In genomic region chr3:46724360-46724890, GRCh38 we compare ENCODE assay signal across 23 cellular contexts. TPM values are rescaled to one million over a fixed set of nuclear protein-coding genes. Genes with fewer than 3 reads are reported as not detected.
"Had no signal": no experiment of that assay in that cellular context is flagged by ENCODE, and none has a peak within 500 bp of the region (broad histone marks: within the 10 kb centered on the region; RNA-seq: fewer than 3 reads in every experiment).

No MANE protein-coding gene starts in this region.

- ATAC-seq: K562, T-cell had no signal

- H2AFZ ChIP-seq: PC-9 had no signal

- H3K27me3 ChIP-seq: breast epithelium had no signal

- H3K36me3 Mint-ChIP-seq: activated naive CD4-positive, alpha-beta T cell treated with anti-CD3 and anti-CD28 coated beads, Interleukin-2, amount 50 U/mL, for 24 hours; T-cell had no signal

- H3K27ac Mint-ChIP-seq: activated B cell treated with CpG ODN at 0.5 μM for 24 hours; activated naive CD4-positive, alpha-beta T cell treated with anti-CD3 and anti-CD28 coated beads, Interleukin-2, amount 50 U/mL, for 24 hours; T-cell had no signal

- H3K27ac ChIP-seq: breast epithelium, coronary artery, PC-9, SK-N-MC had no signal

- H3K9me3 ChIP-seq: breast epithelium had no signal

- H3K4me1 ChIP-seq: breast epithelium had no signal

- H3K4me3 Mint-ChIP-seq: activated B cell treated with CpG ODN at 0.5 μM for 24 hours; activated naive CD4-positive, alpha-beta T cell treated with anti-CD3 and anti-CD28 coated beads, Interleukin-2, amount 50 U/mL, for 24 hours; T-cell had no signal

- H3K36me3 ChIP-seq: breast epithelium had no signal

- DNase-seq: activated B cell treated with CpG ODN at 0.5 μM for 24 hours; activated CD4-positive, alpha-beta T cell treated with anti-CD3 and anti-CD28 coated beads for 4 hours; activated CD4-positive, alpha-beta T cell treated with anti-CD3 and anti-CD28 coated beads, Interleukin-2, amount 50 U/mL, for 4 hours; activated effector memory CD4-positive, alpha-beta T cell treated with Interleukin-2 at 50 U/mL for 16 hours; activated naive CD4-positive, alpha-beta T cell; caudate nucleus; Karpas-422; MM.1S; NCI-H1105; NCI-H1436; NCI-H1694 treated with DMSO at 0.1 percent for 48 hours; NCI-H2029 treated with DMSO at 0.1 percent for 48 hours; NCI-H524; PC-9; T1000 had no signal

- H3K4me3 ChIP-seq: breast epithelium, coronary artery, K562, PC-9, SK-N-MC had no signal

- H3K9me3 Mint-ChIP-seq: activated B cell treated with CpG ODN at 0.5 μM for 24 hours; activated naive CD4-positive, alpha-beta T cell treated with anti-CD3 and anti-CD28 coated beads, Interleukin-2, amount 50 U/mL, for 24 hours; T-cell had no signal

- H3K4me1 Mint-ChIP-seq: activated B cell treated with CpG ODN at 0.5 μM for 24 hours; activated naive CD4-positive, alpha-beta T cell treated with anti-CD3 and anti-CD28 coated beads, Interleukin-2, amount 50 U/mL, for 24 hours; T-cell had no signal

- H3K4me2 ChIP-seq: PC-9 had no signal

RNA-seq across cellular contexts. Expression of gene PRSS50, which starts 6.8 kb away (rescaled TPM):
- total RNA-seq: activated B cell treated with CpG ODN at 0.5 μM for 24 hours, aorta, chondrocyte, K562, T-cell had no signal

RNA-seq across cellular contexts. Expression of gene TMIE, which starts 23.2 kb away (rescaled TPM):
- total RNA-seq: breast epithelium, K562 had no signal
- polyA plus RNA-seq: K562 had no signal
